Comparison of ENCODE assay signal across 1 cellular context in genomic region chr4:88002786-88003185, GRCh38.
TF ChIP-seq lines count a peak whose summit lies in the region.

No MANE protein-coding gene starts in this region.

TF ChIP-seq in SK-N-SH, 30 proteins besides CTCF, POLR2A, EP300 and RAD21:
- TF ChIP-seq MEF2A (IDR thresholded peaks at IDR 0.05; ENCODE audit: borderline replicate concordance, low read depth) (no peak), SMC3 (IDR thresholded peaks at IDR 0.05; ENCODE audit: low read depth, low read length) (no peak), TEAD4 (IDR thresholded peaks at IDR 0.05; ENCODE audit: borderline replicate concordance, insufficient read depth) (no peak)
